ENCODE assay signal across 3 cellular contexts in the genomic region with DNA sequence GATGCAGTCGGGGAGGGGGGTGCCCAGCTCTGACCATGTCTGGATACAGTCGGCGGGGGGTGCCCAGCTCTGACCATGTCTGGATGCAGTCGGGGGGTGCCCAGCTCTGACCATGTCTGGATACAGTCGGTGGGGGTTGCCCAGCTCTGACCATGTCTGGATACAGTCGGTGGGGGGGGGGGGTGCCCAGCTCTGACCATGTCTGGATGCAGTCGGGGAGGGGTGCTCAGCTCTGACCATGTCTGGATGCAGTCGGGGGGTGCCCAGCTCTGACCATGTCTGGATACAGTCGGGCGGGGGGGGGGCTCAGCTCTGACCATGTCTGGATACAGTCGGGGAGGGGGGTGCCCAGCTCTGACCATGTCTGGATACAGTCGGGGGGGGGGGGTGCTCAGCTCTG. TPM values are rescaled to one million over a fixed set of nuclear protein-coding genes. Genes with fewer than 3 reads are reported as not detected.
"Had no signal": no experiment of that assay in that cellular context is flagged by ENCODE, and none has a peak within 500 bp of the region (broad histone marks: within the 10 kb centered on the region; RNA-seq: fewer than 3 reads in every experiment).

No MANE protein-coding gene starts in this region.

RNA-seq across cellular contexts. Expression of gene PKP3, which starts 17.5 kb away (rescaled TPM):
- polyA plus RNA-seq: neural cell had no signal

RNA-seq across cellular contexts. Expression of gene ANO9, which starts 30.3 kb away (rescaled TPM):
- total RNA-seq: occipital lobe, osteocyte had no signal
- polyA plus RNA-seq: neural cell had no signal
